ENCODE assay signal across 1 cellular context in the genomic region with DNA sequence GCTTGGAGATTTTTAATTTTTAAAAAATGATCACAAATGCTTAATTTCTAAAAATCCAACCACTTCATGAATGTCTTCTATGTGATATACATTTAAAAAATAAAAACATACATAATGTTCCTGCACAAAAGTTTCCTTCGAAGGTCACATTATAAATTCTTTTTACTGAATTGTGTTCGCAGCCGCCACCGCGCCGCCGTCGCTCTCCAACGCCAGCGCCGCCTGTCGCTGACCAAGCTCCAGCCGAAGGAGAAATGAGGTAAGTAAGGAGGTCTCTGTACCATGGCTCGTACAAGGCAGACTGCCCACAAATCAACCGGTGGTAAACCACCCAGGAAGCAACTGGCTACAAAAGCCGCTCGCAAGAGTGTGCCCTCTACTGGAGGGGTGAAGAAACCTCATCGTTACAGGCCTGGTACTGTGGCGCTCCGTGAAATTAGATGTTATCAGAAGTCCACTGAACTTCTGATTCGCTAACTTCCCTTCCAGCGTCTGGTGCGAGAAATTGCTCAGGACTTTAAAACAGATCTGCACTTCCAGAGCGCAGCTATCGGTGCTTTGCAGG.
TF ChIP-seq lines count a peak whose summit lies in the region.

No MANE protein-coding gene starts in this region.

TF ChIP-seq in GM23338, 12 proteins besides CTCF, POLR2A, EP300 and RAD21 (continued from another document):
- no peak for TF ChIP-seq REST (IDR thresholded peaks at IDR 0.05; ENCODE audit: unreplicated experiment)
- no peak for TF ChIP-seq EZH2phosphoT487 (IDR thresholded peaks at IDR 0.05; ENCODE audit: unreplicated experiment)
- TF ChIP-seq STAT1 (IDR thresholded peaks at IDR 0.05; ENCODE audit: unreplicated experiment), result no peak
- no peak for TF ChIP-seq ZNF114 (CRISPR knock-in tag; IDR thresholded peaks at IDR 0.05)
- no peak for TF ChIP-seq EZH2 (IDR thresholded peaks at IDR 0.05; ENCODE audit: low read depth, unreplicated experiment)
- TF ChIP-seq ZNF331 (CRISPR knock-in tag; IDR thresholded peaks at IDR 0.05; ENCODE audit: low read depth), result no peak
- TF ChIP-seq, protein P1, sequence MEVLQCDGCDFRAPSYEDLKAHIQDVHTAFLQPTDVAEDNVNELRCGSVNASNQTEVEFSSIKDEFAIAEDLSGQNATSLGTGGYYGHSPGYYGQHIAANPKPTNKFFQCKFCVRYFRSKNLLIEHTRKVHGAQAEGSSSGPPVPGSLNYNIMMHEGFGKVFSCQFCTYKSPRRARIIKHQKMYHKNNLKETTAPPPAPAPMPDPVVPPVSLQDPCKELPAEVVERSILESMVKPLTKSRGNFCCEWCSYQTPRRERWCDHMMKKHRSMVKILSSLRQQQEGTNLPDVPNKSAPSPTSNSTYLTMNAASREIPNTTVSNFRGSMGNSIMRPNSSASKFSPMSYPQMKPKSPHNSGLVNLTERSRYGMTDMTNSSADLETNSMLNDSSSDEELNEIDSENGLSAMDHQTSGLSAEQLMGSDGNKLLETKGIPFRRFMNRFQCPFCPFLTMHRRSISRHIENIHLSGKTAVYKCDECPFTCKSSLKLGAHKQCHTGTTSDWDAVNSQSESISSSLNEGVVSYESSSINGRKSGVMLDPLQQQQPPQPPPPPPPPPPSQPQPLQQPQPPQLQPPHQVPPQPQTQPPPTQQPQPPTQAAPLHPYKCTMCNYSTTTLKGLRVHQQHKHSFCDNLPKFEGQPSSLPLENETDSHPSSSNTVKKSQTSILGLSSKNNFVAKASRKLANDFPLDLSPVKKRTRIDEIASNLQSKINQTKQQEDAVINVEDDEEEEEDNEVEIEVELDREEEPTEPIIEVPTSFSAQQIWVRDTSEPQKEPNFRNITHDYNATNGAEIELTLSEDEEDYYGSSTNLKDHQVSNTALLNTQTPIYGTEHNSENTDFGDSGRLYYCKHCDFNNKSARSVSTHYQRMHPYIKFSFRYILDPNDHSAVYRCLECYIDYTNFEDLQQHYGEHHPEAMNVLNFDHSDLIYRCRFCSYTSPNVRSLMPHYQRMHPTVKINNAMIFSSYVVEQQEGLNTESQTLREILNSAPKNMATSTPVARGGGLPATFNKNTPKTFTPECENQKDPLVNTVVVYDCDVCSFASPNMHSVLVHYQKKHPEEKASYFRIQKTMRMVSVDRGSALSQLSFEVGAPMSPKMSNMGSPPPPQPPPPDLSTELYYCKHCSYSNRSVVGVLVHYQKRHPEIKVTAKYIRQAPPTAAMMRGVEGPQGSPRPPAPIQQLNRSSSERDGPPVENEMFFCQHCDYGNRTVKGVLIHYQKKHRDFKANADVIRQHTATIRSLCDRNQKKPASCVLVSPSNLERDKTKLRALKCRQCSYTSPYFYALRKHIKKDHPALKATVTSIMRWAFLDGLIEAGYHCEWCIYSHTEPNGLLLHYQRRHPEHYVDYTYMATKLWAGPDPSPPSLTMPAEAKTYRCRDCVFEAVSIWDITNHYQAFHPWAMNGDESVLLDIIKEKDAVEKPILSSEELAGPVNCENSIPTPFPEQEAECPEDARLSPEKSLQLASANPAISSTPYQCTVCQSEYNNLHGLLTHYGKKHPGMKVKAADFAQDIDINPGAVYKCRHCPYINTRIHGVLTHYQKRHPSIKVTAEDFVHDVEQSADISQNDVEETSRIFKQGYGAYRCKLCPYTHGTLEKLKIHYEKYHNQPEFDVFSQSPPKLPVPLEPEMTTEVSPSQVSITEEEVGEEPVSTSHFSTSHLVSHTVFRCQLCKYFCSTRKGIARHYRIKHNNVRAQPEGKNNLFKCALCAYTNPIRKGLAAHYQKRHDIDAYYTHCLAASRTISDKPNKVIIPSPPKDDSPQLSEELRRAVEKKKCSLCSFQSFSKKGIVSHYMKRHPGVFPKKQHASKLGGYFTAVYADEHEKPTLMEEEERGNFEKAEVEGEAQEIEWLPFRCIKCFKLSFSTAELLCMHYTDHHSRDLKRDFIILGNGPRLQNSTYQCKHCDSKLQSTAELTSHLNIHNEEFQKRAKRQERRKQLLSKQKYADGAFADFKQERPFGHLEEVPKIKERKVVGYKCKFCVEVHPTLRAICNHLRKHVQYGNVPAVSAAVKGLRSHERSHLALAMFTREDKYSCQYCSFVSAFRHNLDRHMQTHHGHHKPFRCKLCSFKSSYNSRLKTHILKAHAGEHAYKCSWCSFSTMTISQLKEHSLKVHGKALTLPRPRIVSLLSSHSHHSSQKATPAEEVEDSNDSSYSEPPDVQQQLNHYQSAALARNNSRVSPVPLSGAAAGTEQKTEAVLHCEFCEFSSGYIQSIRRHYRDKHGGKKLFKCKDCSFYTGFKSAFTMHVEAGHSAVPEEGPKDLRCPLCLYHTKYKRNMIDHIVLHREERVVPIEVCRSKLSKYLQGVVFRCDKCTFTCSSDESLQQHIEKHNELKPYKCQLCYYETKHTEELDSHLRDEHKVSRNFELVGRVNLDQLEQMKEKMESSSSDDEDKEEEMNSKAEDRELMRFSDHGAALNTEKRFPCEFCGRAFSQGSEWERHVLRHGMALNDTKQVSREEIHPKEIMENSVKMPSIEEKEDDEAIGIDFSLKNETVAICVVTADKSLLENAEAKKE (CRISPR knock-in tag; IDR thresholded peaks at IDR 0.05), result no peak
TF ChIP-seq in GM23338: peak in this region for 0.
